ENCODE assay signal across 1 cellular context in the genomic region with DNA sequence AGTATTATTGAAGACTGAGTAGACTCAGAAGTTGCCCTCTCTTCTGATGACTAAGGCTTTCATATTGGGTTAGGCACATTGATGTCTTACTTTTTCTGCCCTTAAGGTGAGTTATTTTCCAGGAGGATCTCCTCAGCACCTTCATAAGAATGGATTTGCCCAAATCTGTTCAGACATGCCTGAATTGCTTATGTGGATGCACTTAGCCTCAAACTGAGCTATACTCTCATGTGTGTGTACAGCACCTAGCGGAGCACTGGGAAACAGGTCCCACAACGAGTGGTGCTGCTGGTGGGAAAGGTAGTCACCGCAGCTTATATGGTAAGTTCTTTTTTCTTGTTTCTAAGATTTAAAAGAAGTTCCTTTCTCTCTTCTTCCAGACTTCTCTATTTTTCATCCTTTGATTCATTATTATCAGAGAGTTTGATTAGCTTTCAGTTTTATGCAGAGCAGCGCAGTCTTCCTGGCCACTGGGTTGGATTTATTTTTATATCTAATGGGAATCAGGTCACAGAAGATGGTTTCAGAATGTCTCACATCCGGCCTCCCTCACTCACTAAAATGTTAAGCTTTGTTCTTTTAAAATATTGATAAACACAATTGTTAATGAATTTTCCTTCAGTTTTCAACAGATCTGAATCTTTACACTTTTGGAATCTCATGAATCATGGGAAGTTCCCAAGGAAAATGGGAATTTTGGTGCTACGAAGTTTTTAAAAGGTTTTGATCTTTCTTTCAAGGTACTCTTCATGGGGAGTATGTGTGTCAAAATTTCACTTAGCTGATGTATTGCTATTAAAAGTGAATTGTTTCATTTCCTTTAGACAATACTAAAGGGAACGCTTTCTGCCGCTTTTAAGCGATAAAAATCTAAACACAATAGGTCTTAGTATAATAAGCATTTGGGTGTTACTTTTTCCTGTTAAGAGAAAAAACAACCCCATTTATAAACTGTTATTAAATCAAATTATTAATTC.
A peak's percentile ranks its signal among the peaks of the same experiment; 100 is the strongest.
TF ChIP-seq lines count a peak whose summit lies in the region.

No MANE protein-coding gene starts in this region.

TF ChIP-seq in HEK293, 187 proteins besides CTCF, POLR2A, EP300 and RAD21 (continued from another document):
- TF ChIP-seq PRDM10 (tag by site-specific recombination; IDR thresholded peaks at IDR 0.05) = peak; percentile 53; the same call in 1 of the 2 replicates
TF ChIP-seq in HEK293: peak in this region for 1.
